Comparison of ENCODE assay signal across 16 cellular contexts in the genomic region with DNA sequence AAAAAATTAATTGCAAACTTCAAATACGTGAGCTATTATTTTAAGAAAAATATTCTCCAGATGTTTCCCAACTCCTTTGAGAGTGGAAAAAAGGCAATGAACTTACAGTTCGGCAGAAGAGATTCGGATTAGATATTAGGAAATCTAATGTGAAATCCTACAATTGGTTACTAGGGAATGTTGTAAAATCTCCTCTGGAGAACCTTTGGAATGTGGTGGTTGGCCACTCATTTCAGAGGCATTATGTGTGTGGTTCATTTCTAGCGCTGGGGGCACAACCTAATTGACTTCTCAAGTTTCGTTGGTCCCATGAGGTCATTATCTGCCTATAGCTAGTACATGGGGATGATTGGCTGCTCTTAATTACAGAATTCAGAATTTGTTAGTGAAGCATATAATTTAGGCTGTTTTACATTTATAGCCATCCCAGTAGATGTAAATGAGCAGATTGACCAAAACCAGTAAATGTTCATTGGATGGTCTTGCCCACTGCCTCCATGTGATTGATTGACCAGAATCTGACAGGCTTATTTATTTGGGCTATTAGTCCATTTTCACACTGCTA. TPM values are rescaled to one million over a fixed set of nuclear protein-coding genes. Genes with fewer than 3 reads are reported as not detected.
A peak's percentile ranks its signal among the peaks of the same experiment; 100 is the strongest.
DNase-seq lines count a peak whose midpoint lies in the region; ATAC-seq, FAIRE-seq and TF ChIP-seq lines count a peak whose summit lies in the region.
"Had no signal": no experiment of that assay in that cellular context is flagged by ENCODE, and none has a peak within 500 bp of the region (broad histone marks: within the 10 kb centered on the region; RNA-seq: fewer than 3 reads in every experiment).

No MANE protein-coding gene starts in this region.

- no peaks in the 10 kb centered on the region for H3K9me3 ChIP-seq in osteoblast (ENCODE audit: low read depth, low read length)
- H3K9me3 ChIP-seq: pancreas had no signal

- H3K4me2 ChIP-seq in osteoblast (ENCODE audit: insufficient read depth, low read length), result peak overlapping the region; percentile 29

- peak overlapping the region; percentile 67 for H3K27ac ChIP-seq in osteoblast (ENCODE audit: low read depth, low read length)
- H3K27ac ChIP-seq: pancreas had no signal

- H4K20me1 ChIP-seq in osteoblast (ENCODE audit: insufficient read depth, low read length), result no peaks in the 10 kb centered on the region

- intact Hi-C loops in cardiac septum (cut with DNase I), result loop anchor here (10.0 kb wide), 1 partner anchor 758 kb away; no protein-coding TSS in a partner anchor

- ATAC-seq in HG02763 (IDR thresholded peaks at IDR 0.05; ENCODE audit: unreplicated experiment), result no peak
- ATAC-seq: activated CD8-positive, alpha-beta memory T cell treated with anti-CD3 and anti-CD28 coated beads, Interleukin-2, amount 10 ng/mL, durations not matched to agents 7 days and 5 days; CD8-positive, alpha-beta T cell; stimulated activated naive B cell treated with anti-CD40 and anti-IgM and Interleukin-4, amounts not matched to agents 10 μg/mL and 1 μg/mL and 100 μg/mL, for 72 hours had no signal

- peak; percentile 43 for FAIRE-seq in endometrium (lab: Jason Lieb, UNC)
- FAIRE-seq: pancreas had no signal

- peaks cover 50% of the 10 kb centered on the region for H3K4me1 ChIP-seq in osteoblast (ENCODE audit: insufficient read depth, low read length)
- H3K4me1 ChIP-seq: pancreas had no signal

- peaks cover 17% of the 10 kb centered on the region for H3K36me3 ChIP-seq in osteoblast (ENCODE audit: insufficient read depth, low read length)
- H3K36me3 ChIP-seq: pancreas had no signal

- no peak for TF ChIP-seq CTCF in osteoblast (IDR thresholded peaks at IDR 0.05; ENCODE audit: extremely low read depth, low read depth, low read length)

- no peaks in the 10 kb centered on the region for H3K79me2 ChIP-seq in osteoblast (ENCODE audit: insufficient read depth, low read length)

- no peak overlapping the region for H3K4me3 ChIP-seq in osteoblast (ENCODE audit: insufficient read depth, low read length)
- H3K4me3 ChIP-seq: pancreas had no signal

- no peak overlapping the region for H2AFZ ChIP-seq in osteoblast (ENCODE audit: low read length)

- H3K27me3 ChIP-seq in osteoblast (ENCODE audit: insufficient read depth, low read length), result no peaks in the 10 kb centered on the region
- H3K27me3 ChIP-seq: pancreas had no signal

- DNase-seq in Daoy (ENCODE audit: low read depth) (peak; percentile 91), NCI-H69 (lab: John Stamatoyannopoulos, UW) (peak; percentile 12), osteoblast (ENCODE audit: insufficient read length, low spot score, missing footprints) (peak; percentile 84), HuH-7.5 (ENCODE audit: low spot score) (no peak), cardiac septum (ENCODE audit: low spot score) (no peak), iPS-NIHi7 (ENCODE audit: extremely low spot score) (no peak)
- DNase-seq: activated CD8-positive, alpha-beta memory T cell treated with anti-CD3 and anti-CD28 coated beads, Interleukin-2, amount 10 ng/mL, durations not matched to agents 7 days and 5 days; CD8-positive, alpha-beta T cell; GOT3; hippocampal formation; NCI-H2107; pancreas; stimulated activated CD4-positive, alpha-beta T cell treated with anti-CD3 and anti-CD28 coated beads, Interleukin-1b, Interleukin-23, amount 100 ng/mL, for 48 hours; stimulated activated naive B cell treated with anti-CD40 and anti-IgM and Interleukin-4, amounts not matched to agents 10 μg/mL and 1 μg/mL and 100 μg/mL, for 72 hours had no signal

RNA-seq across cellular contexts. Expression of a gene that starts 34.6 kb away (rescaled TPM):
- total RNA-seq in Daoy (2014; rRNA removed; shearing (Covaris generic)), result 64.3 and 73.8 TPM in 2 replicates
- total RNA-seq in osteoblast (14.7 and 15.9 TPM in 2 replicates), cardiac septum (22.0 TPM)

Comparison
In these comparisons a context has a peak if more than half of its experiments do, and no peak if none do; other contexts are left out.
1. DNase-seq: peak in Daoy (single experiment), NCI-H69 (single experiment) and osteoblast (single experiment); none in HuH-7.5 (single experiment), cardiac septum (single experiment) and iPS-NIHi7 (single experiment).